1 cellular context compared by ENCODE assay signal in the genomic region with DNA sequence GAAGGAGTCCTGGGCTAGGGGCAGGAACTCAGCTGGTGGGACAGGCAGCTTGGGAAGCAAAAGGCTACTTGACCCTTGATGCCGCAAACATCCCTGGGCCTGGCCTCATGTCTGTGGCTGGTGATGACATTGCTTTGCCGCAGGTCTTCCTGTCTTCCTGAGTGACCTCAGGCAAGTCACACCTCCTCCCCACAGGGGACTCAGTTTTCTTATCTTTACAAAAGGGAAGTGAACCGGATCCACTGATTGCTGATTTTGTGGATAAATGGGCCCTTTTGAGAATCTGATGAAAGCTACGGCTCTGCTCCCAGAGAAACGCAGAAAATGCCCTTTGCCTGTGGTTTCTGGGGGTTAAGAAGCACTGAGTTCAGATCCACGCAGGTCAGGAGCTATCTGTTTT.
A peak's percentile ranks its signal among the peaks of the same experiment; 100 is the strongest.
TF ChIP-seq lines count a peak whose summit lies in the region.

No MANE protein-coding gene starts in this region.

TF ChIP-seq in K562, 482 proteins besides CTCF, POLR2A, EP300 and RAD21 (continued from another document and continues in another):
- TF ChIP-seq, protein P1, sequence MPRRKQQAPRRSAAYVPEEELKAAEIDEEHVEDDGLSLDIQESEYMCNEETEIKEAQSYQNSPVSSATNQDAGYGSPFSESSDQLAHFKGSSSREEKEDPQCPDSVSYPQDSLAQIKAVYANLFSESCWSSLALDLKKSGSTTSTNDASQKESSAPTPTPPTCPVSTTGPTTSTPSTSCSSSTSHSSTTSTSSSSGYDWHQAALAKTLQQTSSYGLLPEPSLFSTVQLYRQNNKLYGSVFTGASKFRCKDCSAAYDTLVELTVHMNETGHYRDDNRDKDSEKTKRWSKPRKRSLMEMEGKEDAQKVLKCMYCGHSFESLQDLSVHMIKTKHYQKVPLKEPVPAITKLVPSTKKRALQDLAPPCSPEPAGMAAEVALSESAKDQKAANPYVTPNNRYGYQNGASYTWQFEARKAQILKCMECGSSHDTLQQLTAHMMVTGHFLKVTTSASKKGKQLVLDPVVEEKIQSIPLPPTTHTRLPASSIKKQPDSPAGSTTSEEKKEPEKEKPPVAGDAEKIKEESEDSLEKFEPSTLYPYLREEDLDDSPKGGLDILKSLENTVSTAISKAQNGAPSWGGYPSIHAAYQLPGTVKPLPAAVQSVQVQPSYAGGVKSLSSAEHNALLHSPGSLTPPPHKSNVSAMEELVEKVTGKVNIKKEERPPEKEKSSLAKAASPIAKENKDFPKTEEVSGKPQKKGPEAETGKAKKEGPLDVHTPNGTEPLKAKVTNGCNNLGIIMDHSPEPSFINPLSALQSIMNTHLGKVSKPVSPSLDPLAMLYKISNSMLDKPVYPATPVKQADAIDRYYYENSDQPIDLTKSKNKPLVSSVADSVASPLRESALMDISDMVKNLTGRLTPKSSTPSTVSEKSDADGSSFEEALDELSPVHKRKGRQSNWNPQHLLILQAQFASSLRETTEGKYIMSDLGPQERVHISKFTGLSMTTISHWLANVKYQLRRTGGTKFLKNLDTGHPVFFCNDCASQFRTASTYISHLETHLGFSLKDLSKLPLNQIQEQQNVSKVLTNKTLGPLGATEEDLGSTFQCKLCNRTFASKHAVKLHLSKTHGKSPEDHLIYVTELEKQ (CRISPR knock-in tag; IDR thresholded peaks at IDR 0.05): no peak
- TF ChIP-seq GABPA (tag; conservative IDR thresholded peaks at IDR 0.05; ENCODE audit: low read depth) (peak; percentile 72), POLR3G (IDR thresholded peaks at IDR 0.05; ENCODE audit: extremely low read depth, insufficient read length, insufficient replicate concordance) (no peak), ZNF253 (CRISPR knock-in tag; conservative IDR thresholded peaks at IDR 0.05) (no peak), CREBBP (IDR thresholded peaks at IDR 0.05; ENCODE audit: low read depth, low read length) (no peak), FOXA1 (IDR thresholded peaks at IDR 0.05; ENCODE audit: borderline replicate concordance) (no peak), ETS2 (tag; IDR thresholded peaks at IDR 0.05; ENCODE audit: borderline replicate concordance, poor library complexity, severe bottlenecking) (no peak), CEBPG (CRISPR knock-in tag; IDR thresholded peaks at IDR 0.05) (peak; percentile 30; the same call in 1 of the 2 replicates), CEBPG (tag; conservative IDR thresholded peaks at IDR 0.05 in 1 of 2, IDR thresholded peaks at IDR 0.05 in 1 of 2) (peak; percentile 36 to 76; a peak in 2 of 4 replicates), ZNF644 (tag; IDR thresholded peaks at IDR 0.05; ENCODE audit: low read depth) (no peak), ZNF76 (CRISPR knock-in tag; IDR thresholded peaks at IDR 0.05; ENCODE audit: borderline replicate concordance) (no peak), NR1H2 (CRISPR knock-in tag; IDR thresholded peaks at IDR 0.05) (no peak), XRCC3 (IDR thresholded peaks at IDR 0.05) (no peak), HNRNPLL (IDR thresholded peaks at IDR 0.05; ENCODE audit: low read depth, low read length, poor library complexity, severe bottlenecking) (no peak), RAD51 (IDR thresholded peaks at IDR 0.05; ENCODE audit: borderline replicate concordance, low read depth) (no peak), GABPB1 (CRISPR knock-in tag; IDR thresholded peaks at IDR 0.05) (peak; percentile 36; the same call in 1 of the 2 replicates), TOE1 (IDR thresholded peaks at IDR 0.05; ENCODE audit: borderline replicate concordance) (no peak), TOE1 (CRISPR knock-in tag; IDR thresholded peaks at IDR 0.05; ENCODE audit: borderline replicate concordance, low read depth) (no peak), ZNF584 (CRISPR knock-in tag; IDR thresholded peaks at IDR 0.05; ENCODE audit: low read depth) (no peak), SMARCA5 (IDR thresholded peaks at IDR 0.05) (0 out of 2 replicates have a peak, but pooled peaks have one; percentile 9), ZNF239 (CRISPR knock-in tag; IDR thresholded peaks at IDR 0.05) (no peak), RBM25 (IDR thresholded peaks at IDR 0.05; ENCODE audit: low read depth, low read length, severe bottlenecking) (no peak), CHD2 (IDR thresholded peaks at IDR 0.05; ENCODE audit: low read depth, low read length) (no peak), KLF13 (tag; IDR thresholded peaks at IDR 0.05; ENCODE audit: borderline replicate concordance, low read depth) (no peak), ETV1 (tag; conservative IDR thresholded peaks at IDR 0.05; ENCODE audit: low read depth) (peak; percentile 92), ZC3H4 (CRISPR knock-in tag; IDR thresholded peaks at IDR 0.05; ENCODE audit: borderline replicate concordance) (no peak), MTA2 (IDR thresholded peaks at IDR 0.05; ENCODE audit: low read depth) (no peak)
- TF ChIP-seq, protein P2, sequence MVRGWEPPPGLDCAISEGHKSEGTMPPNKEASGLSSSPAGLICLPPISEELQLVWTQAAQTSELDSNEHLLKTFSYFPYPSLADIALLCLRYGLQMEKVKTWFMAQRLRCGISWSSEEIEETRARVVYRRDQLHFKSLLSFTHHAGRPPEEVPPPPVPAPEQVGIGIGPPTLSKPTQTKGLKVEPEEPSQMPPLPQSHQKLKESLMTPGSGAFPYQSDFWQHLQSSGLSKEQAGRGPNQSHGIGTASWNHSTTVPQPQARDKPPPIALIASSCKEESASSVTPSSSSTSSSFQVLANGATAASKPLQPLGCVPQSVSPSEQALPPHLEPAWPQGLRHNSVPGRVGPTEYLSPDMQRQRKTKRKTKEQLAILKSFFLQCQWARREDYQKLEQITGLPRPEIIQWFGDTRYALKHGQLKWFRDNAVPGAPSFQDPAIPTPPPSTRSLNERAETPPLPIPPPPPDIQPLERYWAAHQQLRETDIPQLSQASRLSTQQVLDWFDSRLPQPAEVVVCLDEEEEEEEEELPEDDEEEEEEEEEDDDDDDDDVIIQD (CRISPR knock-in tag; IDR thresholded peaks at IDR 0.05): no peak
- TF ChIP-seq, protein P3, sequence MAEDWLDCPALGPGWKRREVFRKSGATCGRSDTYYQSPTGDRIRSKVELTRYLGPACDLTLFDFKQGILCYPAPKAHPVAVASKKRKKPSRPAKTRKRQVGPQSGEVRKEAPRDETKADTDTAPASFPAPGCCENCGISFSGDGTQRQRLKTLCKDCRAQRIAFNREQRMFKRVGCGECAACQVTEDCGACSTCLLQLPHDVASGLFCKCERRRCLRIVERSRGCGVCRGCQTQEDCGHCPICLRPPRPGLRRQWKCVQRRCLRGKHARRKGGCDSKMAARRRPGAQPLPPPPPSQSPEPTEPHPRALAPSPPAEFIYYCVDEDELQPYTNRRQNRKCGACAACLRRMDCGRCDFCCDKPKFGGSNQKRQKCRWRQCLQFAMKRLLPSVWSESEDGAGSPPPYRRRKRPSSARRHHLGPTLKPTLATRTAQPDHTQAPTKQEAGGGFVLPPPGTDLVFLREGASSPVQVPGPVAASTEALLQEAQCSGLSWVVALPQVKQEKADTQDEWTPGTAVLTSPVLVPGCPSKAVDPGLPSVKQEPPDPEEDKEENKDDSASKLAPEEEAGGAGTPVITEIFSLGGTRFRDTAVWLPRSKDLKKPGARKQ (CRISPR knock-in tag; IDR thresholded peaks at IDR 0.05): no peak
- TF ChIP-seq, protein P4, sequence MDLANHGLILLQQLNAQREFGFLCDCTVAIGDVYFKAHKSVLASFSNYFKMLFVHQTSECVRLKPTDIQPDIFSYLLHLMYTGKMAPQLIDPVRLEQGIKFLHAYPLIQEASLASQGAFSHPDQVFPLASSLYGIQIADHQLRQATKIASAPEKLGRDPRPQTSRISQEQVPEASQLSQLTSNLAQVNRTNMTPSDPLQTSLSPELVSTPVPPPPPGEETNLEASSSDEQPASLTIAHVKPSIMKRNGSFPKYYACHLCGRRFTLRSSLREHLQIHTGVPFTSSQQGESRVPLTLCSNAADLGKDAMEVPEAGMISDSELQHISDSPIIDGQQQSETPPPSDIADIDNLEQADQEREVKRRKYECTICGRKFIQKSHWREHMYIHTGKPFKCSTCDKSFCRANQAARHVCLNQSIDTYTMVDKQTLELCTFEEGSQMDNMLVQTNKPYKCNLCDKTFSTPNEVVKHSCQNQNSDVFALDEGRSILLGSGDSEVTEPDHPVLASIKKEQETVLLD (IDR thresholded peaks at IDR 0.05): no peak
- TF ChIP-seq, protein P5, sequence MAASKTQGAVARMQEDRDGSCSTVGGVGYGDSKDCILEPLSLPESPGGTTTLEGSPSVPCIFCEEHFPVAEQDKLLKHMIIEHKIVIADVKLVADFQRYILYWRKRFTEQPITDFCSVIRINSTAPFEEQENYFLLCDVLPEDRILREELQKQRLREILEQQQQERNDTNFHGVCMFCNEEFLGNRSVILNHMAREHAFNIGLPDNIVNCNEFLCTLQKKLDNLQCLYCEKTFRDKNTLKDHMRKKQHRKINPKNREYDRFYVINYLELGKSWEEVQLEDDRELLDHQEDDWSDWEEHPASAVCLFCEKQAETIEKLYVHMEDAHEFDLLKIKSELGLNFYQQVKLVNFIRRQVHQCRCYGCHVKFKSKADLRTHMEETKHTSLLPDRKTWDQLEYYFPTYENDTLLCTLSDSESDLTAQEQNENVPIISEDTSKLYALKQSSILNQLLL (CRISPR knock-in tag; IDR thresholded peaks at IDR 0.05; ENCODE audit: borderline replicate concordance): no peak
- TF ChIP-seq, protein P6, sequence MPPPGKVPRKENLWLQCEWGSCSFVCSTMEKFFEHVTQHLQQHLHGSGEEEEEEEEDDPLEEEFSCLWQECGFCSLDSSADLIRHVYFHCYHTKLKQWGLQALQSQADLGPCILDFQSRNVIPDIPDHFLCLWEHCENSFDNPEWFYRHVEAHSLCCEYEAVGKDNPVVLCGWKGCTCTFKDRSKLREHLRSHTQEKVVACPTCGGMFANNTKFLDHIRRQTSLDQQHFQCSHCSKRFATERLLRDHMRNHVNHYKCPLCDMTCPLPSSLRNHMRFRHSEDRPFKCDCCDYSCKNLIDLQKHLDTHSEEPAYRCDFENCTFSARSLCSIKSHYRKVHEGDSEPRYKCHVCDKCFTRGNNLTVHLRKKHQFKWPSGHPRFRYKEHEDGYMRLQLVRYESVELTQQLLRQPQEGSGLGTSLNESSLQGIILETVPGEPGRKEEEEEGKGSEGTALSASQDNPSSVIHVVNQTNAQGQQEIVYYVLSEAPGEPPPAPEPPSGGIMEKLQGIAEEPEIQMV (tag; conservative IDR thresholded peaks at IDR 0.05; ENCODE audit: low read depth): no peak
- TF ChIP-seq, protein P7, sequence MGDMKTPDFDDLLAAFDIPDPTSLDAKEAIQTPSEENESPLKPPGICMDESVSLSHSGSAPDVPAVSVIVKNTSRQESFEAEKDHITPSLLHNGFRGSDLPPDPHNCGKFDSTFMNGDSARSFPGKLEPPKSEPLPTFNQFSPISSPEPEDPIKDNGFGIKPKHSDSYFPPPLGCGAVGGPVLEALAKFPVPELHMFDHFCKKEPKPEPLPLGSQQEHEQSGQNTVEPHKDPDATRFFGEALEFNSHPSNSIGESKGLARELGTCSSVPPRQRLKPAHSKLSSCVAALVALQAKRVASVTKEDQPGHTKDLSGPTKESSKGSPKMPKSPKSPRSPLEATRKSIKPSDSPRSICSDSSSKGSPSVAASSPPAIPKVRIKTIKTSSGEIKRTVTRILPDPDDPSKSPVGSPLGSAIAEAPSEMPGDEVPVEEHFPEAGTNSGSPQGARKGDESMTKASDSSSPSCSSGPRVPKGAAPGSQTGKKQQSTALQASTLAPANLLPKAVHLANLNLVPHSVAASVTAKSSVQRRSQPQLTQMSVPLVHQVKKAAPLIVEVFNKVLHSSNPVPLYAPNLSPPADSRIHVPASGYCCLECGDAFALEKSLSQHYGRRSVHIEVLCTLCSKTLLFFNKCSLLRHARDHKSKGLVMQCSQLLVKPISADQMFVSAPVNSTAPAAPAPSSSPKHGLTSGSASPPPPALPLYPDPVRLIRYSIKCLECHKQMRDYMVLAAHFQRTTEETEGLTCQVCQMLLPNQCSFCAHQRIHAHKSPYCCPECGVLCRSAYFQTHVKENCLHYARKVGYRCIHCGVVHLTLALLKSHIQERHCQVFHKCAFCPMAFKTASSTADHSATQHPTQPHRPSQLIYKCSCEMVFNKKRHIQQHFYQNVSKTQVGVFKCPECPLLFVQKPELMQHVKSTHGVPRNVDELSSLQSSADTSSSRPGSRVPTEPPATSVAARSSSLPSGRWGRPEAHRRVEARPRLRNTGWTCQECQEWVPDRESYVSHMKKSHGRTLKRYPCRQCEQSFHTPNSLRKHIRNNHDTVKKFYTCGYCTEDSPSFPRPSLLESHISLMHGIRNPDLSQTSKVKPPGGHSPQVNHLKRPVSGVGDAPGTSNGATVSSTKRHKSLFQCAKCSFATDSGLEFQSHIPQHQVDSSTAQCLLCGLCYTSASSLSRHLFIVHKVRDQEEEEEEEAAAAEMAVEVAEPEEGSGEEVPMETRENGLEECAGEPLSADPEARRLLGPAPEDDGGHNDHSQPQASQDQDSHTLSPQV (IDR thresholded peaks at IDR 0.05): no peak
- TF ChIP-seq, protein P8, sequence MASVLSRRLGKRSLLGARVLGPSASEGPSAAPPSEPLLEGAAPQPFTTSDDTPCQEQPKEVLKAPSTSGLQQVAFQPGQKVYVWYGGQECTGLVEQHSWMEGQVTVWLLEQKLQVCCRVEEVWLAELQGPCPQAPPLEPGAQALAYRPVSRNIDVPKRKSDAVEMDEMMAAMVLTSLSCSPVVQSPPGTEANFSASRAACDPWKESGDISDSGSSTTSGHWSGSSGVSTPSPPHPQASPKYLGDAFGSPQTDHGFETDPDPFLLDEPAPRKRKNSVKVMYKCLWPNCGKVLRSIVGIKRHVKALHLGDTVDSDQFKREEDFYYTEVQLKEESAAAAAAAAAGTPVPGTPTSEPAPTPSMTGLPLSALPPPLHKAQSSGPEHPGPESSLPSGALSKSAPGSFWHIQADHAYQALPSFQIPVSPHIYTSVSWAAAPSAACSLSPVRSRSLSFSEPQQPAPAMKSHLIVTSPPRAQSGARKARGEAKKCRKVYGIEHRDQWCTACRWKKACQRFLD (CRISPR knock-in tag; IDR thresholded peaks at IDR 0.05): no peak
- TF ChIP-seq, protein P9, sequence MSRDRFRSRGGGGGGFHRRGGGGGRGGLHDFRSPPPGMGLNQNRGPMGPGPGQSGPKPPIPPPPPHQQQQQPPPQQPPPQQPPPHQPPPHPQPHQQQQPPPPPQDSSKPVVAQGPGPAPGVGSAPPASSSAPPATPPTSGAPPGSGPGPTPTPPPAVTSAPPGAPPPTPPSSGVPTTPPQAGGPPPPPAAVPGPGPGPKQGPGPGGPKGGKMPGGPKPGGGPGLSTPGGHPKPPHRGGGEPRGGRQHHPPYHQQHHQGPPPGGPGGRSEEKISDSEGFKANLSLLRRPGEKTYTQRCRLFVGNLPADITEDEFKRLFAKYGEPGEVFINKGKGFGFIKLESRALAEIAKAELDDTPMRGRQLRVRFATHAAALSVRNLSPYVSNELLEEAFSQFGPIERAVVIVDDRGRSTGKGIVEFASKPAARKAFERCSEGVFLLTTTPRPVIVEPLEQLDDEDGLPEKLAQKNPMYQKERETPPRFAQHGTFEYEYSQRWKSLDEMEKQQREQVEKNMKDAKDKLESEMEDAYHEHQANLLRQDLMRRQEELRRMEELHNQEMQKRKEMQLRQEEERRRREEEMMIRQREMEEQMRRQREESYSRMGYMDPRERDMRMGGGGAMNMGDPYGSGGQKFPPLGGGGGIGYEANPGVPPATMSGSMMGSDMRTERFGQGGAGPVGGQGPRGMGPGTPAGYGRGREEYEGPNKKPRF (IDR thresholded peaks at IDR 0.05; ENCODE audit: low read depth, low read length): no peak
- TF ChIP-seq, protein P10, sequence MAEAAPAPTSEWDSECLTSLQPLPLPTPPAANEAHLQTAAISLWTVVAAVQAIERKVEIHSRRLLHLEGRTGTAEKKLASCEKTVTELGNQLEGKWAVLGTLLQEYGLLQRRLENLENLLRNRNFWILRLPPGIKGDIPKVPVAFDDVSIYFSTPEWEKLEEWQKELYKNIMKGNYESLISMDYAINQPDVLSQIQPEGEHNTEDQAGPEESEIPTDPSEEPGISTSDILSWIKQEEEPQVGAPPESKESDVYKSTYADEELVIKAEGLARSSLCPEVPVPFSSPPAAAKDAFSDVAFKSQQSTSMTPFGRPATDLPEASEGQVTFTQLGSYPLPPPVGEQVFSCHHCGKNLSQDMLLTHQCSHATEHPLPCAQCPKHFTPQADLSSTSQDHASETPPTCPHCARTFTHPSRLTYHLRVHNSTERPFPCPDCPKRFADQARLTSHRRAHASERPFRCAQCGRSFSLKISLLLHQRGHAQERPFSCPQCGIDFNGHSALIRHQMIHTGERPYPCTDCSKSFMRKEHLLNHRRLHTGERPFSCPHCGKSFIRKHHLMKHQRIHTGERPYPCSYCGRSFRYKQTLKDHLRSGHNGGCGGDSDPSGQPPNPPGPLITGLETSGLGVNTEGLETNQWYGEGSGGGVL (CRISPR knock-in tag; IDR thresholded peaks at IDR 0.05): no peak
